Comparison of ENCODE assay signal across 1 cellular context in the genomic region with DNA sequence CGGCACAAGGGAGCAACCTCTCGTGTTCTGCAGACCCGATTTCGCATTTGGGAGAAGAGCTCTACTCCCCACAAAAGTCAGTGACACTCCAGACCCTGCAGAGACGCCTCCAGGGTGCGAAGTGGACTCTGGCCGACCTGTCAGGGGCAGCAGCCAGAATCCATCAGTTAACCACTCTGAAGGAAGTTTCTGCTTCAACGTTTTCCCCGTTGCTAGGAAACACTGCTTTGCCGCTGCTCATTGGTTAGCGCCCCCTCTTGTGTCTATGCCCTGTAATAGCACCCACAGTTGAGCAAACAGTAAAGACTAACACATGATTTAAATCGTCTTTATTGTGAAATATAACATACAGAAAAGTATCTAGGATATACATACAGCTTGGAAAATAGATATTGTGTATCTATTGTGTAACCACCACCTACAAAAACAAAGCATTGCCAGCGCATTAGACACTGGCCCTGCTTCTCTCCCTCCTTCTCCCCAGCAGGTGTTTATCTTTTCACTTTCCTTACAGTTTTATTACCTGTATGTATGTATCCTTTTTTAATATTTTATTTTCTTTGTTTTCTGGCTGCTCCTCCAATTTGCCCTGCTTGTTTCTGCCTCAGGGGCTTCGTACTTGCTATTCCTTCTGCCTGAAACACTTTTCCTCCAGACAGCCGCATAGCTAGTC.
TF ChIP-seq lines count a peak whose summit lies in the region.

No MANE protein-coding gene starts in this region.

TF ChIP-seq in endothelial cell of umbilical vein, 7 proteins besides CTCF, POLR2A, EP300 and RAD21:
- no peak for TF ChIP-seq MAX (IDR thresholded peaks at IDR 0.05; ENCODE audit: insufficient read depth, insufficient read length)
- no peak for TF ChIP-seq EZH2 (IDR thresholded peaks at IDR 0.05; ENCODE audit: borderline replicate concordance, low read depth, low read length, severe bottlenecking)
- TF ChIP-seq JUN (IDR thresholded peaks at IDR 0.05; ENCODE audit: borderline replicate concordance, insufficient read depth, insufficient read length, low read depth), result no peak
- TF ChIP-seq GATA2 (IDR thresholded peaks at IDR 0.05; ENCODE audit: insufficient read depth, insufficient read length, low read depth, low read length), result no peak
- no peak for TF ChIP-seq FOS (IDR thresholded peaks at IDR 0.05; ENCODE audit: borderline replicate concordance, insufficient read depth, low read length)
- TF ChIP-seq MYC (IDR thresholded peaks at IDR 0.05; ENCODE audit: low read depth, low read length), result no peak
- TF ChIP-seq POLR2AphosphoS5 (IDR thresholded peaks at IDR 0.05; ENCODE audit: insufficient read depth, low read depth, low read length), result no peak
